ENCODE assay signal across 1 cellular context in the genomic region with DNA sequence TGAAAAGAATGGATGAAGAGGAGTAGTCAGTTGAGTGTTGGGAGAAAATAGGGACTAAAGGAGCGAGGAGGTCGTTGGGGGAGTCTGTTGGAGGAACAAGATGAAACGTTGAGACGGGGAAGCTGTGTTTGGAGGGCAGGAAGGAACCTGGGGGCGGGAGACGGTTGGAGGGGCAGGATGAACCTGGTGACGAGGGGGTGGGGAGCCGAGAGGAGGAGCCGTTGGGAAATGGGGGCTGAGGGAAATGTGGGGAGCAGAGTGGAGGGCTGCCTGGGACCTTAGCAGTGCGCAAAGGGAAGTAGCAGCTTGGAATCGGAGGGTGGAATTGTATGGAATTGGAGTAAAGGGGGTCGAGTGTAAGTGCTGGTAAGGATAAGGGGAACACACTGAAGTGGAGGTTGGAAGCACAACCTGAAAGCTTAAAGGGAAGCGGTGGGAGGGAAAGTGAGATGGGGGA.
TF ChIP-seq lines count a peak whose summit lies in the region.

No MANE protein-coding gene starts in this region.

TF ChIP-seq in GM23338, 12 proteins besides CTCF, POLR2A, EP300 and RAD21 (continued from another document):
- TF ChIP-seq, protein P1, sequence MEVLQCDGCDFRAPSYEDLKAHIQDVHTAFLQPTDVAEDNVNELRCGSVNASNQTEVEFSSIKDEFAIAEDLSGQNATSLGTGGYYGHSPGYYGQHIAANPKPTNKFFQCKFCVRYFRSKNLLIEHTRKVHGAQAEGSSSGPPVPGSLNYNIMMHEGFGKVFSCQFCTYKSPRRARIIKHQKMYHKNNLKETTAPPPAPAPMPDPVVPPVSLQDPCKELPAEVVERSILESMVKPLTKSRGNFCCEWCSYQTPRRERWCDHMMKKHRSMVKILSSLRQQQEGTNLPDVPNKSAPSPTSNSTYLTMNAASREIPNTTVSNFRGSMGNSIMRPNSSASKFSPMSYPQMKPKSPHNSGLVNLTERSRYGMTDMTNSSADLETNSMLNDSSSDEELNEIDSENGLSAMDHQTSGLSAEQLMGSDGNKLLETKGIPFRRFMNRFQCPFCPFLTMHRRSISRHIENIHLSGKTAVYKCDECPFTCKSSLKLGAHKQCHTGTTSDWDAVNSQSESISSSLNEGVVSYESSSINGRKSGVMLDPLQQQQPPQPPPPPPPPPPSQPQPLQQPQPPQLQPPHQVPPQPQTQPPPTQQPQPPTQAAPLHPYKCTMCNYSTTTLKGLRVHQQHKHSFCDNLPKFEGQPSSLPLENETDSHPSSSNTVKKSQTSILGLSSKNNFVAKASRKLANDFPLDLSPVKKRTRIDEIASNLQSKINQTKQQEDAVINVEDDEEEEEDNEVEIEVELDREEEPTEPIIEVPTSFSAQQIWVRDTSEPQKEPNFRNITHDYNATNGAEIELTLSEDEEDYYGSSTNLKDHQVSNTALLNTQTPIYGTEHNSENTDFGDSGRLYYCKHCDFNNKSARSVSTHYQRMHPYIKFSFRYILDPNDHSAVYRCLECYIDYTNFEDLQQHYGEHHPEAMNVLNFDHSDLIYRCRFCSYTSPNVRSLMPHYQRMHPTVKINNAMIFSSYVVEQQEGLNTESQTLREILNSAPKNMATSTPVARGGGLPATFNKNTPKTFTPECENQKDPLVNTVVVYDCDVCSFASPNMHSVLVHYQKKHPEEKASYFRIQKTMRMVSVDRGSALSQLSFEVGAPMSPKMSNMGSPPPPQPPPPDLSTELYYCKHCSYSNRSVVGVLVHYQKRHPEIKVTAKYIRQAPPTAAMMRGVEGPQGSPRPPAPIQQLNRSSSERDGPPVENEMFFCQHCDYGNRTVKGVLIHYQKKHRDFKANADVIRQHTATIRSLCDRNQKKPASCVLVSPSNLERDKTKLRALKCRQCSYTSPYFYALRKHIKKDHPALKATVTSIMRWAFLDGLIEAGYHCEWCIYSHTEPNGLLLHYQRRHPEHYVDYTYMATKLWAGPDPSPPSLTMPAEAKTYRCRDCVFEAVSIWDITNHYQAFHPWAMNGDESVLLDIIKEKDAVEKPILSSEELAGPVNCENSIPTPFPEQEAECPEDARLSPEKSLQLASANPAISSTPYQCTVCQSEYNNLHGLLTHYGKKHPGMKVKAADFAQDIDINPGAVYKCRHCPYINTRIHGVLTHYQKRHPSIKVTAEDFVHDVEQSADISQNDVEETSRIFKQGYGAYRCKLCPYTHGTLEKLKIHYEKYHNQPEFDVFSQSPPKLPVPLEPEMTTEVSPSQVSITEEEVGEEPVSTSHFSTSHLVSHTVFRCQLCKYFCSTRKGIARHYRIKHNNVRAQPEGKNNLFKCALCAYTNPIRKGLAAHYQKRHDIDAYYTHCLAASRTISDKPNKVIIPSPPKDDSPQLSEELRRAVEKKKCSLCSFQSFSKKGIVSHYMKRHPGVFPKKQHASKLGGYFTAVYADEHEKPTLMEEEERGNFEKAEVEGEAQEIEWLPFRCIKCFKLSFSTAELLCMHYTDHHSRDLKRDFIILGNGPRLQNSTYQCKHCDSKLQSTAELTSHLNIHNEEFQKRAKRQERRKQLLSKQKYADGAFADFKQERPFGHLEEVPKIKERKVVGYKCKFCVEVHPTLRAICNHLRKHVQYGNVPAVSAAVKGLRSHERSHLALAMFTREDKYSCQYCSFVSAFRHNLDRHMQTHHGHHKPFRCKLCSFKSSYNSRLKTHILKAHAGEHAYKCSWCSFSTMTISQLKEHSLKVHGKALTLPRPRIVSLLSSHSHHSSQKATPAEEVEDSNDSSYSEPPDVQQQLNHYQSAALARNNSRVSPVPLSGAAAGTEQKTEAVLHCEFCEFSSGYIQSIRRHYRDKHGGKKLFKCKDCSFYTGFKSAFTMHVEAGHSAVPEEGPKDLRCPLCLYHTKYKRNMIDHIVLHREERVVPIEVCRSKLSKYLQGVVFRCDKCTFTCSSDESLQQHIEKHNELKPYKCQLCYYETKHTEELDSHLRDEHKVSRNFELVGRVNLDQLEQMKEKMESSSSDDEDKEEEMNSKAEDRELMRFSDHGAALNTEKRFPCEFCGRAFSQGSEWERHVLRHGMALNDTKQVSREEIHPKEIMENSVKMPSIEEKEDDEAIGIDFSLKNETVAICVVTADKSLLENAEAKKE (CRISPR knock-in tag; IDR thresholded peaks at IDR 0.05), result no peak
- no peak for TF ChIP-seq EZH2phosphoT487 (IDR thresholded peaks at IDR 0.05; ENCODE audit: unreplicated experiment)
TF ChIP-seq in GM23338: peak in this region for 0.
